9 cellular contexts compared by ENCODE assay signal in genomic region chr18:45962461-45962860, GRCh38. TPM values are rescaled to one million over a fixed set of nuclear protein-coding genes. Genes with fewer than 3 reads are reported as not detected.
DNase-seq lines count a peak whose midpoint lies in the region; ATAC-seq, FAIRE-seq and TF ChIP-seq lines count a peak whose summit lies in the region.
"Had no signal": no experiment of that assay in that cellular context is flagged by ENCODE, and none has a peak within 500 bp of the region (broad histone marks: within the 10 kb centered on the region; RNA-seq: fewer than 3 reads in every experiment).

No MANE protein-coding gene starts in this region.

- peak overlapping the region; percentile 82 for H3K27ac ChIP-seq in RWPE2 (ENCODE audit: poor library complexity, severe bottlenecking)

- no peak for FAIRE-seq in D721Med (lab: Jason Lieb, UNC)
- FAIRE-seq: A204.1 had no signal

- peaks cover 35% of the 10 kb centered on the region for H3K4me1 ChIP-seq in RWPE2 (ENCODE audit: insufficient read depth, poor library complexity, severe bottlenecking)

- H3K4me3 ChIP-seq in RWPE2 (ENCODE audit: severe bottlenecking) (no peak overlapping the region), retinal pigment epithelial cell (ENCODE audit: low read length) (no peak overlapping the region)

- no peak for TF ChIP-seq CTCF in RWPE2 (IDR thresholded peaks at IDR 0.05; ENCODE audit: poor library complexity, severe bottlenecking)
- TF ChIP-seq CTCF in retinal pigment epithelial cell (conservative IDR thresholded peaks at IDR 0.05; ENCODE audit: low read depth, low read length), result no peak
- no peak for TF ChIP-seq CTCF in D721Med (IDR thresholded peaks at IDR 0.05; ENCODE audit: insufficient read depth, missing control alignments)

- peaks cover 21% of the 10 kb centered on the region; the same call in 1 of the 2 replicates for H3K36me3 ChIP-seq in RWPE2 (ENCODE audit: low read depth)

- ATAC-seq in RWPE2 (ENCODE audit: low read depth) (peak; percentile 68), GM19463 (IDR thresholded peaks at IDR 0.05; ENCODE audit: unreplicated experiment) (no peak)

- no peaks in the 10 kb centered on the region for H3K27me3 ChIP-seq in RWPE2 (ENCODE audit: insufficient read depth, poor library complexity, severe bottlenecking)

- DNase-seq in NK-92 treated with Interleukin-12 subunit alpha and Interleukin-12 subunit beta, amount 100 ng/mL, for 24 hours (lab: John Stamatoyannopoulos, UW), result peak; percentile 11
- DNase-seq in NK-92 (lab: John Stamatoyannopoulos, UW; ENCODE audit: unreplicated experiment) (no peak), RWPE2 (ENCODE audit: low spot score) (no peak), dermis blood vessel endothelial cell (peak; percentile 27), retinal pigment epithelial cell (ENCODE audit: low read depth) (peak; percentile 85), D721Med (ENCODE audit: insufficient read length, low spot score) (no peak), DMS79 treated with DMSO at 0.1 percent for 48 hours (lab: John Stamatoyannopoulos, UW) (no peak)

- H3K9me3 ChIP-seq in RWPE2 (ENCODE audit: severe bottlenecking), result no peaks in the 10 kb centered on the region

RNA-seq across cellular contexts. Expression of gene EPG5, which starts 4.7 kb away (rescaled TPM):
- total RNA-seq in dermis blood vessel endothelial cell, result 19.2 and 23.3 TPM in 2 replicates

Comparison
In these comparisons a context has a peak if more than half of its experiments do, and no peak if none do; other contexts are left out.
1. DNase-seq: peak in NK-92 treated with Interleukin-12 subunit alpha and Interleukin-12 subunit beta, amount 100 ng/mL, for 24 hours (single experiment), dermis blood vessel endothelial cell (single experiment) and retinal pigment epithelial cell (single experiment); none in NK-92 (single experiment), RWPE2 (single experiment), D721Med (single experiment) and DMS79 treated with DMSO at 0.1 percent for 48 hours (single experiment).